ENCODE assay signal across 8 cellular contexts in genomic region chr5:131163315-131164119, GRCh38. TPM values are rescaled to one million over a fixed set of nuclear protein-coding genes. Genes with fewer than 3 reads are reported as not detected.
DNase-seq lines count a peak whose midpoint lies in the region; ATAC-seq and TF ChIP-seq lines count a peak whose summit lies in the region.

No MANE protein-coding gene starts in this region.

- H3K27ac Mint-ChIP-seq in activated CD8-positive, alpha-beta memory T cell treated with anti-CD3 and anti-CD28 coated beads, Interleukin-2, amount 10 ng/mL, durations not matched to agents 7 days and 5 days, result peak overlapping the region; percentile 90
- peak overlapping the region; percentile 93 to 94 for H3K27ac Mint-ChIP-seq in effector memory CD8-positive, alpha-beta T cell
- H3K27ac Mint-ChIP-seq in natural killer cell treated with Interleukin-12 subunit alpha and Interleukin-12 subunit beta and Interleukin-15 and Interleukin-18, amount 100 ng/mL, for 72 hours, result peak overlapping the region; percentile 91 to 95

- H3K4me1 ChIP-seq in Peyer's patch, result peaks cover 0 to 17% (median 7%) of the 10 kb centered on the region in 4 donors

- H3K36me3 Mint-ChIP-seq in activated CD8-positive, alpha-beta memory T cell treated with anti-CD3 and anti-CD28 coated beads, Interleukin-2, amount 10 ng/mL, durations not matched to agents 7 days and 5 days, result peaks cover 53% of the 10 kb centered on the region
- H3K36me3 Mint-ChIP-seq in effector memory CD8-positive, alpha-beta T cell (ENCODE audit: insufficient read depth), result peaks cover 72% of the 10 kb centered on the region
- H3K36me3 Mint-ChIP-seq in natural killer cell treated with Interleukin-12 subunit alpha and Interleukin-12 subunit beta and Interleukin-15 and Interleukin-18, amount 100 ng/mL, for 72 hours, result peaks cover 32% of the 10 kb centered on the region

- H3K4me3 ChIP-seq in Peyer's patch, result peak overlapping the region; percentile 68 to 95 (median 76)

- no peak for TF ChIP-seq POLR2A in Peyer's patch (IDR thresholded peaks at IDR 0.05)

- peaks cover 49% of the 10 kb centered on the region for H3K4me1 Mint-ChIP-seq in activated CD8-positive, alpha-beta memory T cell treated with anti-CD3 and anti-CD28 coated beads, Interleukin-2, amount 10 ng/mL, durations not matched to agents 7 days and 5 days
- peaks cover 23 to 43% of the 10 kb centered on the region in 2 donors for H3K4me1 Mint-ChIP-seq in effector memory CD8-positive, alpha-beta T cell (ENCODE audit: low read depth in 2 of 2)
- H3K4me1 Mint-ChIP-seq in natural killer cell treated with Interleukin-12 subunit alpha and Interleukin-12 subunit beta and Interleukin-15 and Interleukin-18, amount 100 ng/mL, for 72 hours (ENCODE audit: low read depth in 2 of 2), result peaks cover 21 to 40% of the 10 kb centered on the region in 2 donors

- no peaks in the 10 kb centered on the region for H3K9me3 Mint-ChIP-seq in activated CD8-positive, alpha-beta memory T cell treated with anti-CD3 and anti-CD28 coated beads, Interleukin-2, amount 10 ng/mL, durations not matched to agents 7 days and 5 days (ENCODE audit: low read depth)
- H3K9me3 Mint-ChIP-seq in effector memory CD8-positive, alpha-beta T cell, result no peaks in the 10 kb centered on the region
- no peaks in the 10 kb centered on the region for H3K9me3 Mint-ChIP-seq in natural killer cell treated with Interleukin-12 subunit alpha and Interleukin-12 subunit beta and Interleukin-15 and Interleukin-18, amount 100 ng/mL, for 72 hours

- peak overlapping the region; percentile 90 to 99 (median 94) for H3K27ac ChIP-seq in Peyer's patch

- DNase-seq in activated CD8-positive, alpha-beta memory T cell treated with anti-CD3 and anti-CD28 coated beads, Interleukin-2, amount 10 ng/mL, durations not matched to agents 7 days and 5 days, result no peak
- DNase-seq in activated CD8-positive, alpha-beta memory T cell treated with anti-CD3 and anti-CD28 coated beads for 24 hours, result no peak
- DNase-seq in Peyer's patch (no peak), foreskin melanocyte (no peak), NCI-H1105 (lab: John Stamatoyannopoulos, UW) (no peak)
- DNase-seq in effector memory CD8-positive, alpha-beta T cell, result no peak
- no peak for DNase-seq in natural killer cell treated with Interleukin-12 subunit alpha and Interleukin-12 subunit beta and Interleukin-15 and Interleukin-18, amount 100 ng/mL, for 72 hours (ENCODE audit: low spot score)

- no peaks in the 10 kb centered on the region for H3K9me3 ChIP-seq in Peyer's patch

- peak in 1 of 6 experiments; percentile 18 for TF ChIP-seq CTCF in Peyer's patch (IDR thresholded peaks at IDR 0.05)

- CTCF ChIA-PET in activated CD8-positive, alpha-beta memory T cell treated with anti-CD3 and anti-CD28 coated beads, Interleukin-2, amount 10 ng/mL, durations not matched to agents 7 days and 5 days (lab: Charles Lee), result interaction anchor here (0.9 to 1.2 kb wide), 4 partner anchors 101 to 251 kb away, joined by 3 to 4 read pairs (median 4); partner anchors contain the start of gene CDC42SE2

- no peaks in the 10 kb centered on the region for H3K27me3 ChIP-seq in Peyer's patch

- peak overlapping the region; percentile 83 for H3K4me3 Mint-ChIP-seq in activated CD8-positive, alpha-beta memory T cell treated with anti-CD3 and anti-CD28 coated beads, Interleukin-2, amount 10 ng/mL, durations not matched to agents 7 days and 5 days
- peak overlapping the region; percentile 84 to 90 for H3K4me3 Mint-ChIP-seq in effector memory CD8-positive, alpha-beta T cell
- peak overlapping the region; percentile 96 for H3K4me3 Mint-ChIP-seq in natural killer cell treated with Interleukin-12 subunit alpha and Interleukin-12 subunit beta and Interleukin-15 and Interleukin-18, amount 100 ng/mL, for 72 hours

- no peaks in the 10 kb centered on the region for H3K27me3 Mint-ChIP-seq in activated CD8-positive, alpha-beta memory T cell treated with anti-CD3 and anti-CD28 coated beads, Interleukin-2, amount 10 ng/mL, durations not matched to agents 7 days and 5 days
- H3K27me3 Mint-ChIP-seq in effector memory CD8-positive, alpha-beta T cell, result no peaks in the 10 kb centered on the region
- no peaks in the 10 kb centered on the region for H3K27me3 Mint-ChIP-seq in natural killer cell treated with Interleukin-12 subunit alpha and Interleukin-12 subunit beta and Interleukin-15 and Interleukin-18, amount 100 ng/mL, for 72 hours

- peaks cover 0 to 42% (median 0%) of the 10 kb centered on the region in 3 donors for H3K36me3 ChIP-seq in Peyer's patch

- no peak for ATAC-seq in activated CD8-positive, alpha-beta memory T cell treated with anti-CD3 and anti-CD28 coated beads, Interleukin-2, amount 10 ng/mL, durations not matched to agents 7 days and 5 days
- no peak for ATAC-seq in effector memory CD8-positive, alpha-beta T cell (replicated peaks)
- no peak for ATAC-seq in natural killer cell treated with Interleukin-12 subunit alpha and Interleukin-12 subunit beta and Interleukin-15 and Interleukin-18, amount 100 ng/mL, for 72 hours
- no peak for ATAC-seq in GM18519 (IDR thresholded peaks at IDR 0.05; ENCODE audit: low FRiP score, unreplicated experiment)

RNA-seq across cellular contexts. Expression of gene HINT1, which starts 1.5 kb away (rescaled TPM):
- total RNA-seq in activated CD8-positive, alpha-beta memory T cell treated with anti-CD3 and anti-CD28 coated beads, Interleukin-2, amount 10 ng/mL, durations not matched to agents 7 days and 5 days, result 100 to 1,000 TPM; 261 to 288 TPM
- total RNA-seq in Peyer's patch, result 100 to 1,000 TPM; 198 to 422 (median 249) TPM
- 100 to 1,000 TPM; 219 to 287 TPM for total RNA-seq in natural killer cell treated with Interleukin-12 subunit alpha and Interleukin-12 subunit beta and Interleukin-15 and Interleukin-18, amount 100 ng/mL, for 72 hours

RNA-seq across cellular contexts. Expression of gene LYRM7, which starts 7.2 kb away (rescaled TPM):
- 10 to 100 TPM; 12.2 to 15.4 TPM for total RNA-seq in activated CD8-positive, alpha-beta memory T cell treated with anti-CD3 and anti-CD28 coated beads, Interleukin-2, amount 10 ng/mL, durations not matched to agents 7 days and 5 days
- 1 to 10 TPM; 6.6 to 8.8 (median 7.9) TPM for total RNA-seq in Peyer's patch
- total RNA-seq in natural killer cell treated with Interleukin-12 subunit alpha and Interleukin-12 subunit beta and Interleukin-15 and Interleukin-18, amount 100 ng/mL, for 72 hours, result 10 to 100 TPM in 1 of 2 donors, 1 to 10 TPM in 1; 9.8 to 14.1 TPM
